In genomic region chr12:57012600-57013465, GRCh38 we compare ENCODE assay signal across 11 cellular contexts. TPM values are rescaled to one million over a fixed set of nuclear protein-coding genes. Genes with fewer than 3 reads are reported as not detected.
DNase-seq lines count a peak whose midpoint lies in the region; ATAC-seq and TF ChIP-seq lines count a peak whose summit lies in the region.
"Had no signal": no experiment of that assay in that cellular context is flagged by ENCODE, and none has a peak within 500 bp of the region (broad histone marks: within the 10 kb centered on the region; RNA-seq: fewer than 3 reads in every experiment).

No MANE protein-coding gene starts in this region.

- H3K36me3 ChIP-seq in GM06990 (ENCODE audit: control insufficient read depth, insufficient read depth, low read length) (no peaks in the 10 kb centered on the region), WERI-Rb-1 (no peaks in the 10 kb centered on the region)

- peaks cover 28% of the 10 kb centered on the region for H3K27me3 Mint-ChIP-seq in activated CD8-positive, alpha-beta memory T cell treated with anti-CD3 and anti-CD28 coated beads, Interleukin-2, amount 10 ng/mL, durations not matched to agents 7 days and 5 days

- no peaks in the 10 kb centered on the region for H3K36me3 Mint-ChIP-seq in activated CD8-positive, alpha-beta memory T cell treated with anti-CD3 and anti-CD28 coated beads, Interleukin-2, amount 10 ng/mL, durations not matched to agents 7 days and 5 days
- H3K36me3 Mint-ChIP-seq: immature natural killer cell had no signal

- TF ChIP-seq CTCF in GM06990 (IDR thresholded peaks at IDR 0.05; ENCODE audit: insufficient read depth, low read length, poor library complexity, severe bottlenecking) (peak; percentile 20), WERI-Rb-1 (IDR thresholded peaks at IDR 0.05; ENCODE audit: low read depth, low read length) (peak; percentile 47; the same call in 1 of the 2 replicates)

- peak; percentile 60 for ATAC-seq in GM19035 (IDR thresholded peaks at IDR 0.05; ENCODE audit: unreplicated experiment)
- peak; percentile 66 for ATAC-seq in HG02642 (IDR thresholded peaks at IDR 0.05; ENCODE audit: poor library complexity, unreplicated experiment)
- no peak for ATAC-seq in activated CD8-positive, alpha-beta memory T cell treated with anti-CD3 and anti-CD28 coated beads, Interleukin-2, amount 10 ng/mL, durations not matched to agents 7 days and 5 days

- H3K27me3 ChIP-seq in GM06990 (replicated peaks; ENCODE audit: control insufficient read depth, insufficient read depth, low read length) = no peaks in the 10 kb centered on the region
- no peaks in the 10 kb centered on the region for H3K27me3 ChIP-seq in WERI-Rb-1 (ENCODE audit: insufficient read depth, low read depth, severe bottlenecking)

- no peak overlapping the region for H3K27ac Mint-ChIP-seq in activated CD8-positive, alpha-beta memory T cell treated with anti-CD3 and anti-CD28 coated beads, Interleukin-2, amount 10 ng/mL, durations not matched to agents 7 days and 5 days
- H3K27ac Mint-ChIP-seq: immature natural killer cell had no signal

- H3K4me3 ChIP-seq in GM06990 (replicated peaks; ENCODE audit: low read depth, low read length) = no peak overlapping the region
- H3K4me3 ChIP-seq in WERI-Rb-1 (ENCODE audit: low read depth, low read length) = no peak overlapping the region

- H3K4me3 Mint-ChIP-seq in activated CD8-positive, alpha-beta memory T cell treated with anti-CD3 and anti-CD28 coated beads, Interleukin-2, amount 10 ng/mL, durations not matched to agents 7 days and 5 days = no peak overlapping the region
- H3K4me3 Mint-ChIP-seq: immature natural killer cell; T-helper 1 cell treated with Interleukin-12 subunit alpha and Interleukin-12 subunit beta and Interleukin-4 antibody, amounts not matched to agents 30 μg/mL and 1 μg/mL, for 36 hours had no signal

- no peaks in the 10 kb centered on the region for H3K9me3 ChIP-seq in WERI-Rb-1 (ENCODE audit: severe bottlenecking)

- DNase-seq in GM06990 (ENCODE audit: extremely low read depth, insufficient read length) = peak; percentile 23
- no peak for DNase-seq in WERI-Rb-1
- no peak for DNase-seq in COLO829 (ENCODE audit: low spot score)
- no peak for DNase-seq in NK-92 treated with Interleukin-12 subunit alpha and Interleukin-12 subunit beta, amount 100 ng/mL, for 24 hours (lab: John Stamatoyannopoulos, UW)
- DNase-seq in activated CD8-positive, alpha-beta memory T cell treated with anti-CD3 and anti-CD28 coated beads, Interleukin-2, amount 10 ng/mL, durations not matched to agents 7 days and 5 days = no peak
- no peak for DNase-seq in GDM1 (lab: John Stamatoyannopoulos, UW)
- DNase-seq: Calu3, immature natural killer cell had no signal

- H3K4me1 Mint-ChIP-seq in activated CD8-positive, alpha-beta memory T cell treated with anti-CD3 and anti-CD28 coated beads, Interleukin-2, amount 10 ng/mL, durations not matched to agents 7 days and 5 days = peaks cover 14% of the 10 kb centered on the region

- no peaks in the 10 kb centered on the region for H3K9me3 Mint-ChIP-seq in activated CD8-positive, alpha-beta memory T cell treated with anti-CD3 and anti-CD28 coated beads, Interleukin-2, amount 10 ng/mL, durations not matched to agents 7 days and 5 days (ENCODE audit: low read depth)
- H3K9me3 Mint-ChIP-seq: immature natural killer cell; T-helper 1 cell treated with Interleukin-12 subunit alpha and Interleukin-12 subunit beta and Interleukin-4 antibody, amounts not matched to agents 30 μg/mL and 1 μg/mL, for 36 hours had no signal

- CTCF ChIA-PET in activated CD8-positive, alpha-beta memory T cell treated with anti-CD3 and anti-CD28 coated beads, Interleukin-2, amount 10 ng/mL, durations not matched to agents 7 days and 5 days (lab: Charles Lee) = interaction anchor here (0.5 to 1.1 kb wide), 4 partner anchors 48 to 264 kb away, joined by 3 to 4 read pairs (median 3); no protein-coding TSS in a partner anchor

- no peak overlapping the region for H3K27ac ChIP-seq in WERI-Rb-1

RNA-seq across cellular contexts. Expression of gene TAC3, which starts 3.5 kb away (rescaled TPM):
- total RNA-seq in activated CD8-positive, alpha-beta memory T cell treated with anti-CD3 and anti-CD28 coated beads, Interleukin-2, amount 10 ng/mL, durations not matched to agents 7 days and 5 days = not detected
- total RNA-seq: Calu3 had no signal

RNA-seq across cellular contexts. Expression of gene ZBTB39, which starts 6.5 kb away (rescaled TPM):
- 1 to 10 TPM; 8.8 to 9.3 TPM for total RNA-seq in activated CD8-positive, alpha-beta memory T cell treated with anti-CD3 and anti-CD28 coated beads, Interleukin-2, amount 10 ng/mL, durations not matched to agents 7 days and 5 days

RNA-seq across cellular contexts. Expression of gene MYO1A, which starts 37.1 kb away (rescaled TPM):
- 1 to 10 TPM in 1 of 2 experiments, under 1 TPM in 1; 0.82 to 1.5 TPM for total RNA-seq in activated CD8-positive, alpha-beta memory T cell treated with anti-CD3 and anti-CD28 coated beads, Interleukin-2, amount 10 ng/mL, durations not matched to agents 7 days and 5 days

RNA-seq across cellular contexts. Expression of gene RDH16, which starts 55.4 kb away (rescaled TPM):
- total RNA-seq in activated CD8-positive, alpha-beta memory T cell treated with anti-CD3 and anti-CD28 coated beads, Interleukin-2, amount 10 ng/mL, durations not matched to agents 7 days and 5 days = under 1 TPM; 0.35 to 0.91 TPM
